ENCODE assay signal across 11 cellular contexts in genomic region chr12:108567974-108568652, GRCh38. TPM values are rescaled to one million over a fixed set of nuclear protein-coding genes. Genes with fewer than 3 reads are reported as not detected.
DNase-seq lines count a peak whose midpoint lies in the region; ATAC-seq, FAIRE-seq and TF ChIP-seq lines count a peak whose summit lies in the region.
"Had no signal": no experiment of that assay in that cellular context is flagged by ENCODE, and none has a peak within 500 bp of the region (broad histone marks: within the 10 kb centered on the region; RNA-seq: fewer than 3 reads in every experiment).

No MANE protein-coding gene starts in this region.

- TF ChIP-seq EP300 in K562 (IDR thresholded peaks at IDR 0.05; ENCODE audit: low read length): no peak

- H3K79me1 ChIP-seq in H9 (ENCODE audit: insufficient read depth, low read depth, low read length, poor library complexity, severe bottlenecking): no peaks in the 10 kb centered on the region

- no peak overlapping the region for H3K23ac ChIP-seq in H9 (ENCODE audit: insufficient read length, low read depth, low read length)

- H3K79me2 ChIP-seq in K562 (ENCODE audit: control insufficient read depth, insufficient read depth, low read length) (peaks cover 11% of the 10 kb centered on the region), H9 (ENCODE audit: insufficient read depth, low read length) (no peaks in the 10 kb centered on the region)

- FAIRE-seq in K562 (lab: Jason Lieb, UNC): no peak

- H3K23me2 ChIP-seq in H9 (ENCODE audit: insufficient read length, low read depth, low read length, poor library complexity, severe bottlenecking): peaks cover 4% of the 10 kb centered on the region

- peaks cover 52% of the 10 kb centered on the region for H3K36me3 ChIP-seq in K562 (ENCODE audit: control insufficient read depth, insufficient read depth, low read length)

- H3K4me1 ChIP-seq in K562 (replicated peaks in 1 of 2; ENCODE audit: control insufficient read depth in 2 of 2, insufficient read depth in 2 of 2, low read length in 2 of 2): peaks cover 0 to 17% of the 10 kb centered on the region in 2 experiments; a peak in 4 of 5 replicates
- no peaks in the 10 kb centered on the region for H3K4me1 ChIP-seq in H9 (ENCODE audit: insufficient read depth, low read length)

- no peak for TF ChIP-seq POLR2A in K562 (conservative IDR thresholded peaks at IDR 0.05)

- no peaks in the 10 kb centered on the region for H3K9me1 ChIP-seq in K562 (ENCODE audit: control insufficient read depth, insufficient read depth, low read length)

- H2AFZ ChIP-seq in K562 (ENCODE audit: low read depth, low read length) (no peak overlapping the region), H9 (ENCODE audit: low read length) (no peak overlapping the region)

- H4K20me1 ChIP-seq in K562 (replicated peaks; ENCODE audit: control insufficient read depth, insufficient read depth, low read length) (no peaks in the 10 kb centered on the region), H9 (ENCODE audit: control insufficient read depth, insufficient read depth, insufficient read length) (no peaks in the 10 kb centered on the region)

- CTCF ChIA-PET in K562 (lab: Yijun Ruan, JAX; ENCODE audit: low intra/inter-chr PET ratio): no interaction called here

- DNase-seq in Caki2 (ENCODE audit: low read depth) (peak; percentile 59), K562 (ENCODE audit: extremely low read depth in 1 of 4, low spot score in 3 of 4) (no peak), H9 (no peak), mucosa of gallbladder (ENCODE audit: low spot score) (no peak), GM20000 (ENCODE audit: low spot score) (no peak)
- DNase-seq in Jurkat, Clone E6-1 (ENCODE audit: low read depth, low spot score): no peak
- no peak for DNase-seq in effector CD8-positive, alpha-beta T cell (lab: John Stamatoyannopoulos, UW)
- DNase-seq: NCI-H526 had no signal

- H3K9ac ChIP-seq in K562 (ENCODE audit: insufficient read depth in 1 of 2, low read depth in 2 of 2, low read length in 2 of 2): no peak overlapping the region
- no peak overlapping the region for H3K9ac ChIP-seq in H9 (ENCODE audit: extremely low read depth, insufficient read length, low read length)

- no peak overlapping the region for H3K18ac ChIP-seq in H9 (ENCODE audit: insufficient read length, low read depth, low read length)

- no peak overlapping the region for H3K14ac ChIP-seq in H9 (ENCODE audit: insufficient read depth, low read length)

- no peak overlapping the region for H4K8ac ChIP-seq in H9 (replicated peaks; ENCODE audit: insufficient read length, low read depth, low read length)

- no peak overlapping the region for H2BK120ac ChIP-seq in H9 (ENCODE audit: low read depth, low read length, poor library complexity, severe bottlenecking)

- intact Hi-C loops in K562 (cut with micrococcal nuclease): no loop called here

- peak overlapping the region; percentile 73 to 92 (median 78) for H3K27ac Mint-ChIP-seq in nephron
- H3K27ac Mint-ChIP-seq in H9: no peak overlapping the region

- no peak overlapping the region for H2BK5ac ChIP-seq in H9 (ENCODE audit: insufficient read length, low read length)

- no peak overlapping the region for H4K91ac ChIP-seq in H9 (ENCODE audit: insufficient read length, low read depth, low read length)

- H3K9me3 ChIP-seq in K562 (replicated peaks; ENCODE audit: control insufficient read depth, insufficient read depth, low read depth, low read length) (no peaks in the 10 kb centered on the region), H9 (ENCODE audit: control insufficient read depth, low read depth, low read length) (no peaks in the 10 kb centered on the region)

- peaks cover 65% of the 10 kb centered on the region for H3K4me1 Mint-ChIP-seq in nephron
- peaks cover 6% of the 10 kb centered on the region in 2 experiments; a peak in 3 of 4 replicates for H3K4me1 Mint-ChIP-seq in H9

- no peak overlapping the region for H3T11ph ChIP-seq in H9 (ENCODE audit: low read length)

- H3K27me3 ChIP-seq in K562 (ENCODE audit: control insufficient read depth in 2 of 2, insufficient read depth in 2 of 2, low read length in 2 of 2): no peaks in the 10 kb centered on the region
- H3K27me3 ChIP-seq in H9 (ENCODE audit: insufficient read depth, low read length): no peaks in the 10 kb centered on the region

- H3K4ac ChIP-seq in H9 (ENCODE audit: low read depth, low read length): no peak overlapping the region

- BruUV-seq in K562 (replicated peaks; lab: Mats Ljungman, UMichigan): no TSS peak

- no peak overlapping the region for H2BK20ac ChIP-seq in H9 (ENCODE audit: low read depth, low read length, poor library complexity, severe bottlenecking)

- H3K4me3 ChIP-seq in Jurkat, Clone E6-1 (ENCODE audit: low read length): peak overlapping the region; percentile 13
- no peak overlapping the region for H3K4me3 ChIP-seq in K562

- H3K9me3 Mint-ChIP-seq in nephron (no peaks in the 10 kb centered on the region), H9 (no peaks in the 10 kb centered on the region)

- TF ChIP-seq RAD21 in K562 (CRISPR knock-in tag; conservative IDR thresholded peaks at IDR 0.05 in 1 of 2, IDR thresholded peaks at IDR 0.05 in 1 of 2): no peak

- H3K4me3 Mint-ChIP-seq in nephron (peak overlapping the region in 1 of 3 experiments; percentile 46), H9 (no peak overlapping the region)

- WGBS in K562 (ENCODE audit: insufficient coverage, low coverage, missing lambda C conversion rate): 90% methylated on average over 3 of the region's 3 CpGs
- WGBS in H9 (ENCODE audit: extremely low coverage, insufficient read length, low lambda C conversion rate): no CpG with 5 or more reads among the region's 3 CpGs

- H2BK15ac ChIP-seq in H9 (ENCODE audit: low read depth, low read length): no peak overlapping the region

- no peak overlapping the region for H2BK12ac ChIP-seq in H9 (ENCODE audit: insufficient read length, low read depth, low read length)

- ATAC-seq in K562: no peak

- no peak overlapping the region for H3K56ac ChIP-seq in H9 (ENCODE audit: insufficient read length, low read depth, low read length)

- in situ Hi-C loops in Caki2 (cut with HindIII; ENCODE audit: low pct_unique_long_range_greater_than_20kb, low sequenced_read_pairs): no loop called here
- in situ Hi-C loops in K562 (cut with MboI): loop anchor here (5.0 kb wide), 1 partner anchor 49 kb away; no protein-coding TSS in a partner anchor

- TF ChIP-seq CTCF in K562 (IDR thresholded peaks at IDR 0.05 in 2 of 3, conservative IDR thresholded peaks at IDR 0.05 in 1 of 3; ENCODE audit: insufficient read depth in 2 of 3, low read depth in 1 of 3, low read length in 3 of 3) (no peak), nephron (IDR thresholded peaks at IDR 0.05; ENCODE audit: unreplicated experiment in 3 of 3) (no peak), H9 (conservative IDR thresholded peaks at IDR 0.05) (no peak), GM20000 (IDR thresholded peaks at IDR 0.05; ENCODE audit: extremely low read depth, missing control alignments) (no peak)

- no peaks in the 10 kb centered on the region for H3K27me3 Mint-ChIP-seq in nephron (ENCODE audit: low read depth)
- H3K27me3 Mint-ChIP-seq in H9 (ENCODE audit: low read depth): no peaks in the 10 kb centered on the region; the same call in 1 of the 2 replicates

- no peak overlapping the region for H2AK5ac ChIP-seq in H9 (ENCODE audit: insufficient read length, low read length)

- POLR2A ChIA-PET in K562 (lab: Yijun Ruan, JAX): interaction anchor here (1.2 to 1.4 kb wide), 2 partner anchors 9 to 18 kb away, joined by 3 to 5 read pairs; no protein-coding TSS in a partner anchor

- no peak overlapping the region for H3K4me2 ChIP-seq in K562 (ENCODE audit: insufficient read depth, low read length)
- no peak overlapping the region for H3K4me2 ChIP-seq in H9 (ENCODE audit: insufficient read depth, insufficient read length, low read length)

- H3K27ac ChIP-seq in K562 (ENCODE audit: extremely low read depth, low read depth, low read length) (no peak overlapping the region), H9 (ENCODE audit: insufficient read length, low read depth, low read length) (no peak overlapping the region)
- H3K27ac ChIP-seq: HL-60 had no signal

- no peak overlapping the region for H4K5ac ChIP-seq in H9 (ENCODE audit: insufficient read length, low read depth, low read length)

- peaks cover 39% of the 10 kb centered on the region for H3K36me3 Mint-ChIP-seq in nephron (ENCODE audit: low read depth)
- peaks cover 16 to 55% (median 52%) of the 10 kb centered on the region in 3 experiments; a peak in 6 of 7 replicates for H3K36me3 Mint-ChIP-seq in H9 (ENCODE audit: insufficient read depth in 1 of 3, low read depth in 3 of 3)

RNA-seq across cellular contexts. Expression of gene ISCU, which starts 5.7 kb away (rescaled TPM):
- total RNA-seq in Caki2 (2014; rRNA removed; shearing (Covaris generic); ENCODE audit: low replicate concordance): 84.4 and 130 TPM in 2 replicates
- polyA plus RNA-seq in Jurkat, Clone E6-1 (2012; ENCODE audit: insufficient read depth, insufficient read length): 109 TPM
- 50.8 and 64.7 TPM in 2 replicates for total RNA-seq in K562 (2011; cell fraction: chromatin; rRNA removed; ENCODE audit: low replicate concordance)
- total RNA-seq in K562 (2011; cell fraction: nucleolus; rRNA removed): 37.6 and 42.7 TPM in 2 replicates
- total RNA-seq in K562 (2011; cell fraction: nucleoplasm; rRNA removed): 58.2 and 69.2 TPM in 2 replicates
- total RNA-seq in K562 (2014; rRNA removed) (92.5 and 136 TPM in 2 replicates), K562 (2014; rRNA removed; fragmentation: Illumina TruSeq; extraction: Trizol) (74.2 and 77.5 TPM in 2 replicates), K562 (2015; rRNA removed; fragmentation: Illumina TruSeq; extraction: Trizol) (75.6 and 77.3 TPM in 2 replicates), K562 (2021) (67.8 and 68.7 TPM in 2 replicates), H9 (2021) (63.9 and 64.9 TPM in 2 replicates), mucosa of gallbladder (129 TPM)
- polyA plus RNA-seq in K562 (2011; rRNA removed) (80.9 and 89.6 TPM in 2 replicates), K562 (2014; fragmentation: Illumina TruSeq; extraction: Trizol) (69.4 and 77.7 TPM in 2 replicates), K562 (2014; fragmentation: Nextera tagmentation; extraction: Ambion mirVana) (10 to 100 TPM; 15.9 to 19.8 TPM), K562 (2014; rRNA removed) (84.7 and 86.8 TPM in 2 replicates)
- 36.5 and 59.5 TPM in 2 replicates for polyA plus RNA-seq in K562 (2011; cell fraction: cytosol; rRNA removed)
- polyA plus RNA-seq in K562 (2011; cell fraction: nucleus; rRNA removed): 120 and 177 TPM in 2 replicates
- polyA plus RNA-seq in K562 (2012): 76.7 and 87.8 TPM in 2 replicates
- polyA minus RNA-seq in K562 (2011; rRNA and poly(A)+ RNA removed): 65.3 and 73.2 TPM in 2 replicates
- 16.6 and 26.3 TPM in 2 replicates for polyA minus RNA-seq in K562 (2011; cell fraction: cytosol; rRNA and poly(A)+ RNA removed)
- polyA minus RNA-seq in K562 (2011; cell fraction: nucleus; rRNA and poly(A)+ RNA removed): 25.0 and 57.6 TPM in 2 replicates

RNA-seq across cellular contexts. Expression of gene SART3, which starts 7.1 kb away (rescaled TPM):
- 19.5 and 26.7 TPM in 2 replicates for total RNA-seq in Caki2 (2014; rRNA removed; shearing (Covaris generic); ENCODE audit: low replicate concordance)
- 56.7 TPM for polyA plus RNA-seq in Jurkat, Clone E6-1 (2012; ENCODE audit: insufficient read depth, insufficient read length)
- total RNA-seq in K562 (2011; cell fraction: chromatin; rRNA removed; ENCODE audit: low replicate concordance): 295 and 336 TPM in 2 replicates
- total RNA-seq in K562 (2011; cell fraction: nucleolus; rRNA removed): 193 and 203 TPM in 2 replicates
- 258 and 314 TPM in 2 replicates for total RNA-seq in K562 (2011; cell fraction: nucleoplasm; rRNA removed)
- total RNA-seq in K562 (2014; rRNA removed) (167 and 396 TPM in 2 replicates), K562 (2014; rRNA removed; fragmentation: Illumina TruSeq; extraction: Trizol) (64.7 and 66.7 TPM in 2 replicates), K562 (2015; rRNA removed; fragmentation: Illumina TruSeq; extraction: Trizol) (103 and 104 TPM in 2 replicates), K562 (2021) (63.2 and 72.6 TPM in 2 replicates), H9 (2021) (80.7 and 89.4 TPM in 2 replicates), mucosa of gallbladder (42.3 TPM)
- polyA plus RNA-seq in K562 (2011; rRNA removed) (32.1 and 33.7 TPM in 2 replicates), K562 (2014; fragmentation: Illumina TruSeq; extraction: Trizol) (54.4 and 56.7 TPM in 2 replicates), K562 (2014; fragmentation: Nextera tagmentation; extraction: Ambion mirVana) (1 to 10 TPM; 8.9 to 9.9 TPM), K562 (2014; rRNA removed) (52.6 and 58.4 TPM in 2 replicates)
- polyA plus RNA-seq in K562 (2011; cell fraction: cytosol; rRNA removed): 11.9 and 18.3 TPM in 2 replicates
- polyA plus RNA-seq in K562 (2011; cell fraction: nucleus; rRNA removed): 128 and 132 TPM in 2 replicates
- 43.0 and 62.6 TPM in 2 replicates for polyA plus RNA-seq in K562 (2012)
- polyA minus RNA-seq in K562 (2011; rRNA and poly(A)+ RNA removed): 73.9 and 94.6 TPM in 2 replicates
- 27.6 and 31.6 TPM in 2 replicates for polyA minus RNA-seq in K562 (2011; cell fraction: cytosol; rRNA and poly(A)+ RNA removed)
- polyA minus RNA-seq in K562 (2011; cell fraction: nucleus; rRNA and poly(A)+ RNA removed): 152 and 195 TPM in 2 replicates

RNA-seq across cellular contexts. Expression of gene TMEM119, which starts 29.8 kb away (rescaled TPM):
- total RNA-seq in Caki2 (2014; rRNA removed; shearing (Covaris generic); ENCODE audit: low replicate concordance): not detected in 2 replicates
- not detected for polyA plus RNA-seq in Jurkat, Clone E6-1 (2012; ENCODE audit: insufficient read depth, insufficient read length)
- not detected in 2 replicates for total RNA-seq in K562 (2011; cell fraction: chromatin; rRNA removed; ENCODE audit: low replicate concordance)
- not detected in 2 replicates for total RNA-seq in K562 (2011; cell fraction: nucleolus; rRNA removed)
- not detected in 2 replicates for total RNA-seq in K562 (2011; cell fraction: nucleoplasm; rRNA removed)
- total RNA-seq in K562 (2014; rRNA removed) (not detected in 2 replicates), K562 (2014; rRNA removed; fragmentation: Illumina TruSeq; extraction: Trizol) (not detected in 2 replicates), K562 (2015; rRNA removed; fragmentation: Illumina TruSeq; extraction: Trizol) (not detected in 2 replicates), K562 (2021) (0.18 TPM in 1 of 2 replicates, not detected in the other), H9 (2021) (not detected in 2 replicates), mucosa of gallbladder (10.6 TPM)
- polyA plus RNA-seq in K562 (2011; rRNA removed) (not detected in 2 replicates), K562 (2014; fragmentation: Illumina TruSeq; extraction: Trizol) (not detected in 2 replicates), K562 (2014; fragmentation: Nextera tagmentation; extraction: Ambion mirVana) (not detected), K562 (2014; rRNA removed) (not detected in 2 replicates)
- polyA plus RNA-seq in K562 (2011; cell fraction: cytosol; rRNA removed): 0.01 TPM in 1 of 2 replicates, not detected in the other
- not detected in 2 replicates for polyA plus RNA-seq in K562 (2011; cell fraction: nucleus; rRNA removed)
- 0.11 TPM in 1 of 2 replicates, not detected in the other for polyA plus RNA-seq in K562 (2012)
- not detected in 2 replicates for polyA minus RNA-seq in K562 (2011; rRNA and poly(A)+ RNA removed)
- polyA minus RNA-seq in K562 (2011; cell fraction: cytosol; rRNA and poly(A)+ RNA removed): not detected in 2 replicates
- not detected in 2 replicates for polyA minus RNA-seq in K562 (2011; cell fraction: nucleus; rRNA and poly(A)+ RNA removed)
- total RNA-seq: pulmonary artery endothelial cell had no signal

RNA-seq across cellular contexts. Expression of gene FICD, which starts 53.0 kb away (rescaled TPM):
- total RNA-seq in Caki2 (2014; rRNA removed; shearing (Covaris generic); ENCODE audit: low replicate concordance): 1.4 and 1.7 TPM in 2 replicates
- polyA plus RNA-seq in Jurkat, Clone E6-1 (2012; ENCODE audit: insufficient read depth, insufficient read length): 5.0 TPM
- total RNA-seq in K562 (2011; cell fraction: chromatin; rRNA removed; ENCODE audit: low replicate concordance): 9.7 and 12.2 TPM in 2 replicates
- 11.8 and 12.1 TPM in 2 replicates for total RNA-seq in K562 (2011; cell fraction: nucleolus; rRNA removed)
- total RNA-seq in K562 (2011; cell fraction: nucleoplasm; rRNA removed): 5.6 and 7.8 TPM in 2 replicates
- total RNA-seq in K562 (2014; rRNA removed) (3.1 and 4.5 TPM in 2 replicates), K562 (2014; rRNA removed; fragmentation: Illumina TruSeq; extraction: Trizol) (1.9 TPM in 2 replicates), K562 (2015; rRNA removed; fragmentation: Illumina TruSeq; extraction: Trizol) (2.8 and 3.1 TPM in 2 replicates), K562 (2021) (3.0 and 3.4 TPM in 2 replicates), H9 (2021) (4.6 and 5.1 TPM in 2 replicates), mucosa of gallbladder (7.6 TPM)
- polyA plus RNA-seq in K562 (2011; rRNA removed) (0.80 and 0.88 TPM in 2 replicates), K562 (2014; fragmentation: Illumina TruSeq; extraction: Trizol) (1.6 and 2.0 TPM in 2 replicates), K562 (2014; fragmentation: Nextera tagmentation; extraction: Ambion mirVana) (1 to 10 TPM; 1.1 to 1.2 TPM), K562 (2014; rRNA removed) (2.1 and 2.7 TPM in 2 replicates)
- 1.1 and 1.2 TPM in 2 replicates for polyA plus RNA-seq in K562 (2011; cell fraction: cytosol; rRNA removed)
- 4.7 and 6.8 TPM in 2 replicates for polyA plus RNA-seq in K562 (2011; cell fraction: nucleus; rRNA removed)
- polyA plus RNA-seq in K562 (2012): 2.4 and 5.0 TPM in 2 replicates
- 2.9 and 3.9 TPM in 2 replicates for polyA minus RNA-seq in K562 (2011; rRNA and poly(A)+ RNA removed)
- polyA minus RNA-seq in K562 (2011; cell fraction: cytosol; rRNA and poly(A)+ RNA removed): 2.1 and 3.6 TPM in 2 replicates
- polyA minus RNA-seq in K562 (2011; cell fraction: nucleus; rRNA and poly(A)+ RNA removed): 8.3 and 11.3 TPM in 2 replicates

Comparison
In these comparisons a context has a peak if more than half of its experiments do, and no peak if none do; other contexts are left out.
1. H3K27ac Mint-ChIP-seq: peak in nephron (3 of 3); none in H9 (0 of 3).